In genomic region chr12:18224745-18225144, GRCh38 we compare ENCODE assay signal across 8 cellular contexts. TPM values are rescaled to one million over a fixed set of nuclear protein-coding genes. Genes with fewer than 3 reads are reported as not detected.
DNase-seq lines count a peak whose midpoint lies in the region; ATAC-seq and TF ChIP-seq lines count a peak whose summit lies in the region.

No MANE protein-coding gene starts in this region.

- H3K27ac ChIP-seq in colonic mucosa (no peak overlapping the region), neural progenitor cell (no peak overlapping the region)

- no peaks in the 10 kb centered on the region for H3K36me3 Mint-ChIP-seq in neural progenitor cell
- H3K36me3 Mint-ChIP-seq in activated CD8-positive, alpha-beta T cell treated with anti-CD3 and anti-CD28 coated beads, Interleukin-2, amount 10 ng/mL, durations not matched to agents 7 days and 5 days (ENCODE audit: low read depth) = no peaks in the 10 kb centered on the region

- peaks cover 2% of the 10 kb centered on the region for H3K27me3 Mint-ChIP-seq in neural progenitor cell (ENCODE audit: insufficient read depth, low read depth)
- no peaks in the 10 kb centered on the region for H3K27me3 Mint-ChIP-seq in activated CD8-positive, alpha-beta T cell treated with anti-CD3 and anti-CD28 coated beads, Interleukin-2, amount 10 ng/mL, durations not matched to agents 7 days and 5 days (ENCODE audit: low read depth)

- peak; percentile 60 for DNase-seq in SIG-M5 treated with dmso at 0.1 percent for 504 hours (lab: John Stamatoyannopoulos, UW; ENCODE audit: unreplicated experiment)
- DNase-seq in SIG-M5 (lab: John Stamatoyannopoulos, UW) = no peak
- DNase-seq in NCI-H446 (lab: John Stamatoyannopoulos, UW) = peak; percentile 8 to 64
- DNase-seq in colonic mucosa = no peak
- DNase-seq in neural progenitor cell (ENCODE audit: low spot score) = peak; percentile 62
- DNase-seq in NK-92 (lab: John Stamatoyannopoulos, UW; ENCODE audit: unreplicated experiment) = no peak
- no peak for DNase-seq in activated CD8-positive, alpha-beta T cell treated with anti-CD3 and anti-CD28 coated beads, Interleukin-2, amount 10 ng/mL, durations not matched to agents 7 days and 5 days

- no peaks in the 10 kb centered on the region for H3K4me1 Mint-ChIP-seq in neural progenitor cell
- no peaks in the 10 kb centered on the region for H3K4me1 Mint-ChIP-seq in activated CD8-positive, alpha-beta T cell treated with anti-CD3 and anti-CD28 coated beads, Interleukin-2, amount 10 ng/mL, durations not matched to agents 7 days and 5 days (ENCODE audit: low read depth)

- no peaks in the 10 kb centered on the region for H3F3A ChIP-seq in neural progenitor cell (ENCODE audit: low read depth)

- H3K4me3 ChIP-seq in colonic mucosa = no peak overlapping the region
- H3K4me3 ChIP-seq in neural progenitor cell = no peak overlapping the region

- H3K79me2 ChIP-seq in neural progenitor cell (ENCODE audit: low read depth) = no peaks in the 10 kb centered on the region

- H3K9ac ChIP-seq in colonic mucosa (ENCODE audit: low read depth in 2 of 2, low read length in 2 of 2) (no peak overlapping the region), neural progenitor cell (no peak overlapping the region)

- peak; percentile 22 for TF ChIP-seq CTCF in colonic mucosa (IDR thresholded peaks at IDR 0.05)
- peak; percentile 70 for TF ChIP-seq CTCF in neural progenitor cell (IDR thresholded peaks at IDR 0.05)

- H3K27me3 ChIP-seq in colonic mucosa = no peaks in the 10 kb centered on the region
- no peaks in the 10 kb centered on the region for H3K27me3 ChIP-seq in neural progenitor cell

- H3K9me3 ChIP-seq in colonic mucosa (no peaks in the 10 kb centered on the region), neural progenitor cell (ENCODE audit: low read depth) (no peaks in the 10 kb centered on the region)

- no peak overlapping the region for H3K4me2 ChIP-seq in neural progenitor cell

- H3K27ac Mint-ChIP-seq in neural progenitor cell = no peak overlapping the region
- no peak overlapping the region for H3K27ac Mint-ChIP-seq in activated CD8-positive, alpha-beta T cell treated with anti-CD3 and anti-CD28 coated beads, Interleukin-2, amount 10 ng/mL, durations not matched to agents 7 days and 5 days

- CTCF ChIA-PET in activated CD8-positive, alpha-beta T cell treated with anti-CD3 and anti-CD28 coated beads, Interleukin-2, amount 10 ng/mL, durations not matched to agents 7 days and 5 days (lab: Charles Lee) = no interaction called here

- intact Hi-C loops in colonic mucosa (cut with DNase I) = loop anchor here (5.0 kb wide), 1 partner anchor 87 kb away; no protein-coding TSS in a partner anchor

- H2AFZ ChIP-seq in neural progenitor cell (replicated peaks) = no peak overlapping the region

- no peak overlapping the region for H3K4me3 Mint-ChIP-seq in neural progenitor cell
- no peak overlapping the region for H3K4me3 Mint-ChIP-seq in activated CD8-positive, alpha-beta T cell treated with anti-CD3 and anti-CD28 coated beads, Interleukin-2, amount 10 ng/mL, durations not matched to agents 7 days and 5 days

- H4K20me1 ChIP-seq in neural progenitor cell (ENCODE audit: low read depth) = no peaks in the 10 kb centered on the region

- H3K9me3 Mint-ChIP-seq in neural progenitor cell = no peaks in the 10 kb centered on the region
- no peaks in the 10 kb centered on the region for H3K9me3 Mint-ChIP-seq in activated CD8-positive, alpha-beta T cell treated with anti-CD3 and anti-CD28 coated beads, Interleukin-2, amount 10 ng/mL, durations not matched to agents 7 days and 5 days (ENCODE audit: insufficient read depth)

- POLR2A ChIA-PET in activated CD8-positive, alpha-beta T cell treated with anti-CD3 and anti-CD28 coated beads, Interleukin-2, amount 10 ng/mL, durations not matched to agents 7 days and 5 days (lab: Charles Lee) = no interaction called here

- no peak for ATAC-seq in HG03521 (IDR thresholded peaks at IDR 0.05; ENCODE audit: unreplicated experiment)
- ATAC-seq in activated CD8-positive, alpha-beta T cell treated with anti-CD3 and anti-CD28 coated beads, Interleukin-2, amount 10 ng/mL, durations not matched to agents 7 days and 5 days = no peak

- H3K36me3 ChIP-seq in colonic mucosa (no peaks in the 10 kb centered on the region), neural progenitor cell (no peaks in the 10 kb centered on the region)

- H3K4me1 ChIP-seq in colonic mucosa (no peaks in the 10 kb centered on the region), neural progenitor cell (no peaks in the 10 kb centered on the region)

RNA-seq across cellular contexts. Expression of gene PIK3C2G, which starts 36.6 kb away (rescaled TPM):
- under 1 TPM; 0.57 to 0.69 TPM for total RNA-seq in colonic mucosa
- not detected in 2 replicates for total RNA-seq in neural progenitor cell (ENCODE audit: low replicate concordance)
- not detected for total RNA-seq in activated CD8-positive, alpha-beta T cell treated with anti-CD3 and anti-CD28 coated beads, Interleukin-2, amount 10 ng/mL, durations not matched to agents 7 days and 5 days

Comparison
In these comparisons a context has a peak if more than half of its experiments do, and no peak if none do; other contexts are left out.
1. DNase-seq: peak in SIG-M5 treated with dmso at 0.1 percent for 504 hours (single experiment), NCI-H446 (2 of 2) and neural progenitor cell (single experiment); none in SIG-M5 (single experiment), colonic mucosa (single experiment), NK-92 (single experiment) and activated CD8-positive, alpha-beta T cell treated with anti-CD3 and anti-CD28 coated beads, Interleukin-2, amount 10 ng/mL, durations not matched to agents 7 days and 5 days (single experiment).